1 cellular context compared by ENCODE assay signal in the genomic region with DNA sequence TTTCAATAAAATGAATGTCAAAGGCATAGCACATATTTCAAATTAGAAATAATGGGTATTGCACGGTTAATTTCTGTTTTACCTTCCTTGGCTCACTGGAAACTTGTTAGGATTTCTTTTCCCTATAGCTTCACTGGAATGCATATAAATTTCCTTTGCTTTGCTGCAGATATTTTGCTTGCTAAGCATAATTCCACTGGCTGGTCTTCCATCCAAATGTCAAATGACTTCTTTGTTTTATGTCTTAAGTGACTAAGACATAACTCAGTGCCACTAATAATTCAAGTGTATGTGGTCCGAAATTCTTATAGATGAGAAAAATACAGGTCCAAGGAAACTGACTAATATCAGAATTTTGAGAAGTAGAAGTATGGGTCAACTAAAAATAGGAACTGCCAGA.
TF ChIP-seq lines count a peak whose summit lies in the region.

No MANE protein-coding gene starts in this region.

TF ChIP-seq in IMR-90, 13 proteins besides CTCF, POLR2A, EP300 and RAD21 (continued from another document):
- no peak for TF ChIP-seq ELK1 (IDR thresholded peaks at IDR 0.05; ENCODE audit: borderline replicate concordance, low read depth, low read length)
- TF ChIP-seq FOS (IDR thresholded peaks at IDR 0.05; ENCODE audit: low read depth, low read length), result no peak
